Comparison of ENCODE assay signal across 24 cellular contexts in the genomic region with DNA sequence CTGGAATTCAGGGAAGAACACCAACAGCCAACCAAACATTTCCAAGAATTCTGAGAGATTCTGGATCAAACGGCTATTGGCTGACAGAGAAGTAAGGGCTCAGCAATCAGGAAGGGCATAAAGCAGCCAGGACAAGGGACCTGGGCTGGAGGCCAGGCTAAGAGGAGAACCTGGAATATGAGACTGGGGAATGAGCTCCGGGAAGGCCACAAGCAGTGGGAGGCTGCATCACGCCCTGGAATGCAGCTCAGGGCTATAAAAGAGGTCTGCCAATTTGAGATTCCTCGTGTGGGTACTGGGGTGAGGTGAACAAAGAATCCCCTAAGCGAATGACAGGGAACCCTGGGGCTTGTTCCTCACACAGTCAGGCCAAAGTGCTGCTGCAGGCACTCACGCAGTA.
"Had no signal": no experiment of that assay in that cellular context is flagged by ENCODE, and none has a peak within 500 bp of the region (broad histone marks: within the 10 kb centered on the region; RNA-seq: fewer than 3 reads in every experiment).

No MANE protein-coding gene starts in this region.

- H3K9me3 Mint-ChIP-seq: activated naive CD4-positive, alpha-beta T cell treated with anti-CD3 and anti-CD28 coated beads, Interleukin-2, amount 50 U/mL, for 24 hours; activated T-helper 1 cell treated with anti-CD3 and anti-CD28 coated beads, Interleukin-12 subunit alpha, Interleukin-12 subunit beta, Interleukin-2, Interleukin-4 antibody, amounts not matched to agents 30 ng/mL and 10 ng/mL and 1 ng/mL, durations not matched to agents 14 hours and 24 hours and 36 hours; natural killer cell had no signal

- H3K4me1 ChIP-seq: stomach, suprapubic skin, tibial nerve had no signal

- H3K27ac ChIP-seq: ovary, skin epidermis, stomach, suprapubic skin, tibial nerve had no signal

- H3K27ac Mint-ChIP-seq: activated naive CD4-positive, alpha-beta T cell treated with anti-CD3 and anti-CD28 coated beads, Interleukin-2, amount 50 U/mL, for 24 hours; activated T-helper 1 cell treated with anti-CD3 and anti-CD28 coated beads, Interleukin-12 subunit alpha, Interleukin-12 subunit beta, Interleukin-2, Interleukin-4 antibody, amounts not matched to agents 30 ng/mL and 10 ng/mL and 1 ng/mL, durations not matched to agents 14 hours and 24 hours and 36 hours; natural killer cell had no signal

- DNase-seq: activated CD4-positive, alpha-beta T cell treated with anti-CD3 and anti-CD28 coated beads for 4 hours; activated CD4-positive, alpha-beta T cell treated with anti-CD3 and anti-CD28 coated beads, Interleukin-2, amount 50 U/mL, for 48 hours; activated CD4-positive, CD25-positive, alpha-beta regulatory T cell; activated CD8-positive, alpha-beta memory T cell treated with anti-CD3 and anti-CD28 coated beads, Interleukin-2, amount 50 U/mL, for 48 hours; activated gamma-delta T cell treated with Interleukin-2 at 50 U/mL for 16 hours; central memory CD4-positive, alpha-beta T cell; effector memory CD4-positive, alpha-beta T cell; foreskin melanocyte; natural killer cell; ovary; right cardiac atrium; stimulated activated CD4-positive, alpha-beta T cell treated with anti-CD3 and anti-CD28 coated beads, Interleukin-1b, Interleukin-23, amount 100 ng/mL, for 48 hours; stomach; T1000 had no signal

- H3K4me3 Mint-ChIP-seq: activated naive CD4-positive, alpha-beta T cell treated with anti-CD3 and anti-CD28 coated beads, Interleukin-2, amount 50 U/mL, for 24 hours; activated T-helper 1 cell treated with anti-CD3 and anti-CD28 coated beads, Interleukin-12 subunit alpha, Interleukin-12 subunit beta, Interleukin-2, Interleukin-4 antibody, amounts not matched to agents 30 ng/mL and 10 ng/mL and 1 ng/mL, durations not matched to agents 14 hours and 24 hours and 36 hours; natural killer cell had no signal

- H3K4me1 Mint-ChIP-seq: activated naive CD4-positive, alpha-beta T cell treated with anti-CD3 and anti-CD28 coated beads, Interleukin-2, amount 50 U/mL, for 24 hours; natural killer cell had no signal

- H3K36me3 ChIP-seq: ovary had no signal

- H3K4me3 ChIP-seq: lung, ovary, skin epidermis, stomach, suprapubic skin, tibial nerve had no signal

- ATAC-seq: esophagus mucosa, natural killer cell had no signal

- H3K27me3 ChIP-seq: ovary, stomach, suprapubic skin, tibial nerve had no signal

- H3K9me3 ChIP-seq: ovary, stomach, suprapubic skin, tibial nerve had no signal

- H3K27me3 Mint-ChIP-seq: activated naive CD4-positive, alpha-beta T cell treated with anti-CD3 and anti-CD28 coated beads, Interleukin-2, amount 50 U/mL, for 24 hours had no signal

- FAIRE-seq: colon, endothelial cell of umbilical vein, keratinocyte had no signal
